ENCODE assay signal across 20 cellular contexts in the genomic region with DNA sequence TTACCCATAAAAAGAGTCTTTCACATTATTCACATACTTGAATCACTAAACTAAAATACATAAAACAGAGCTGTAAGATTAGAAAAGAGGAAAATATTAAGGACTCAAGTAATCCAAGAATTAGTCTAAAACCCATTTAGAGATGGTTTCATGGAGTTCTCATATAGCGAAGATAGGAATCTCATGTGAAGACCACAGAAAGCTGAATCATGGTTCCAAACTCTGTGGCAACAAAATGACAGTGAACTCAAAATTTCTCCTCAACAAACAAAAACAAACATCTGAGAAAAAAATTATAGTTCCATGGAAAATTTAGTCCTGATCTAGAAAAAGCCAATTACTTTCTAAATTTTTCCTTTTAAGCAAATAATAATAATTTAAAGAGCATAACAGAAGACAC. TPM values are rescaled to one million over a fixed set of nuclear protein-coding genes. Genes with fewer than 3 reads are reported as not detected.
DNase-seq lines count a peak whose midpoint lies in the region; ATAC-seq and TF ChIP-seq lines count a peak whose summit lies in the region.
"Had no signal": no experiment of that assay in that cellular context is flagged by ENCODE, and none has a peak within 500 bp of the region (broad histone marks: within the 10 kb centered on the region; RNA-seq: fewer than 3 reads in every experiment).

No MANE protein-coding gene starts in this region.

- H3K9me3 Mint-ChIP-seq in activated naive CD4-positive, alpha-beta T cell treated with anti-CD3 and anti-CD28 coated beads, Interleukin-2, amount 50 U/mL, for 24 hours: no peaks in the 10 kb centered on the region
- H3K9me3 Mint-ChIP-seq: immature natural killer cell had no signal

- no peaks in the 10 kb centered on the region for H3K27me3 ChIP-seq in smooth muscle cell (ENCODE audit: low read depth)
- H3K27me3 ChIP-seq in esophagus squamous epithelium: no peaks in the 10 kb centered on the region
- H3K27me3 ChIP-seq: BLaER1, heart right ventricle, MG63, uterus had no signal

- no peak overlapping the region for H3K4me3 Mint-ChIP-seq in activated naive CD4-positive, alpha-beta T cell treated with anti-CD3 and anti-CD28 coated beads, Interleukin-2, amount 50 U/mL, for 24 hours
- H3K4me3 Mint-ChIP-seq in T-helper 17 cell: no peak overlapping the region
- H3K4me3 Mint-ChIP-seq: immature natural killer cell had no signal

- TF ChIP-seq CTCF in fibroblast of mammary gland (conservative IDR thresholded peaks at IDR 0.05; ENCODE audit: control insufficient read depth, insufficient read depth, low read depth, low read length): no peak
- no peak for TF ChIP-seq CTCF in smooth muscle cell (IDR thresholded peaks at IDR 0.05; ENCODE audit: borderline replicate concordance, insufficient read depth, poor library complexity, severe bottlenecking)
- TF ChIP-seq CTCF in esophagus squamous epithelium (IDR thresholded peaks at IDR 0.05): no peak

- H3K4me1 ChIP-seq in smooth muscle cell (ENCODE audit: low read depth) (peaks cover 4% of the 10 kb centered on the region), esophagus squamous epithelium (peaks cover 0 to 13% (median 0%) of the 10 kb centered on the region in 3 donors)
- H3K4me1 ChIP-seq: A549, BLaER1, uterus had no signal

- H2AFZ ChIP-seq in smooth muscle cell (ENCODE audit: low read depth): no peak overlapping the region

- no peak for DNase-seq in activated naive CD4-positive, alpha-beta T cell treated with Interleukin-2 at 50 U/mL for 16 hours
- DNase-seq in T-helper 17 cell: no peak
- DNase-seq in fibroblast of mammary gland (ENCODE audit: low read depth): peak; percentile 5
- no peak for DNase-seq in smooth muscle cell (lab: John Stamatoyannopoulos, UW; ENCODE audit: unreplicated experiment)
- DNase-seq in esophagus squamous epithelium (lab: John Stamatoyannopoulos, UW): no peak
- DNase-seq in KG1 (lab: John Stamatoyannopoulos, UW): no peak
- DNase-seq: activated CD4-positive, alpha-beta T cell treated with anti-CD3 and anti-CD28 coated beads for 48 hours; heart right ventricle; immature natural killer cell; MG63; NCI-H1436; NCI-H524 treated with DMSO at 0.1 percent for 48 hours; occipital lobe; stimulated activated CD8-positive, alpha-beta memory T cell treated with anti-CD3 and anti-CD28 coated beads, Interleukin-4, amount 100 ng/mL, for 48 hours; substantia nigra; uterus had no signal

- peaks cover 58% of the 10 kb centered on the region for H4K20me1 ChIP-seq in smooth muscle cell (ENCODE audit: low read depth)

- peaks cover 76% of the 10 kb centered on the region for H3K79me2 ChIP-seq in smooth muscle cell (ENCODE audit: low read depth)

- peak overlapping the region; percentile 59 for H3K27ac Mint-ChIP-seq in activated naive CD4-positive, alpha-beta T cell treated with anti-CD3 and anti-CD28 coated beads, Interleukin-2, amount 50 U/mL, for 24 hours
- peak overlapping the region; percentile 54 for H3K27ac Mint-ChIP-seq in T-helper 17 cell

- peaks cover 13% of the 10 kb centered on the region for H3K4me1 Mint-ChIP-seq in activated naive CD4-positive, alpha-beta T cell treated with anti-CD3 and anti-CD28 coated beads, Interleukin-2, amount 50 U/mL, for 24 hours
- H3K4me1 Mint-ChIP-seq in T-helper 17 cell: peaks cover 8% of the 10 kb centered on the region

- intact Hi-C loops in esophagus squamous epithelium (cut with DNase I): no loop called here

- no peaks in the 10 kb centered on the region for H3K27me3 Mint-ChIP-seq in activated naive CD4-positive, alpha-beta T cell treated with anti-CD3 and anti-CD28 coated beads, Interleukin-2, amount 50 U/mL, for 24 hours
- no peaks in the 10 kb centered on the region for H3K27me3 Mint-ChIP-seq in T-helper 17 cell

- peak overlapping the region; percentile 21 for H3K27ac ChIP-seq in smooth muscle cell (ENCODE audit: low read depth)
- no peak overlapping the region for H3K27ac ChIP-seq in esophagus squamous epithelium
- H3K27ac ChIP-seq: A549, BLaER1, heart right ventricle, uterus had no signal

- no peak for ATAC-seq in T-helper 17 cell
- no peak for ATAC-seq in HG02973 (IDR thresholded peaks at IDR 0.05; ENCODE audit: unreplicated experiment)
- ATAC-seq: A549, heart right ventricle had no signal

- H3F3A ChIP-seq in smooth muscle cell (ENCODE audit: low read depth): no peaks in the 10 kb centered on the region

- H3K9me3 ChIP-seq in T-helper 17 cell (ENCODE audit: control insufficient read depth, low read length, poor library complexity, severe bottlenecking): no peaks in the 10 kb centered on the region
- no peaks in the 10 kb centered on the region for H3K9me3 ChIP-seq in smooth muscle cell (replicated peaks; ENCODE audit: low read depth)
- H3K9me3 ChIP-seq in esophagus squamous epithelium: no peaks in the 10 kb centered on the region
- H3K9me3 ChIP-seq: A549, BLaER1, heart right ventricle, MG63, uterus had no signal

- peaks cover 11% of the 10 kb centered on the region for H3K36me3 Mint-ChIP-seq in activated naive CD4-positive, alpha-beta T cell treated with anti-CD3 and anti-CD28 coated beads, Interleukin-2, amount 50 U/mL, for 24 hours
- peaks cover 2% of the 10 kb centered on the region for H3K36me3 Mint-ChIP-seq in T-helper 17 cell (ENCODE audit: low read depth)

- TF ChIP-seq POLR2A in esophagus squamous epithelium (IDR thresholded peaks at IDR 0.05): no peak

- H3K4me3 ChIP-seq in fibroblast of mammary gland (ENCODE audit: control insufficient read depth, low read depth, low read length) (no peak overlapping the region), smooth muscle cell (no peak overlapping the region), esophagus squamous epithelium (no peak overlapping the region)
- H3K4me3 ChIP-seq: A549, BLaER1, heart right ventricle, MG63, uterus had no signal

- no peak overlapping the region for H3K4me2 ChIP-seq in smooth muscle cell
- H3K4me2 ChIP-seq: A549, BLaER1 had no signal

- 88% methylated on average over 1 of the region's 1 CpG for WGBS in smooth muscle cell (ENCODE audit: low lambda C conversion rate)
- 90 to 97% methylated on average over 1 of the region's 1 CpG for WGBS in esophagus squamous epithelium, 2 donors

- H3K36me3 ChIP-seq in smooth muscle cell (ENCODE audit: low read depth) (peaks cover 35% of the 10 kb centered on the region), esophagus squamous epithelium (peaks cover 12 to 97% (median 34%) of the 10 kb centered on the region in 3 donors)

- H3K9ac ChIP-seq in smooth muscle cell (ENCODE audit: low read depth): no peak overlapping the region
- H3K9ac ChIP-seq: BLaER1 had no signal

RNA-seq across cellular contexts. Expression of a gene that starts 34.6 kb away (rescaled TPM):
- 10 to 100 TPM; 51.2 to 52.6 TPM for total RNA-seq in T-helper 17 cell
- total RNA-seq in smooth muscle cell: 43.9 and 48.8 TPM in 2 replicates
- 20.1 and 23.9 TPM in 2 replicates for polyA plus RNA-seq in smooth muscle cell
- 10 to 100 TPM; 18.8 to 40.4 (median 27.4) TPM for total RNA-seq in esophagus squamous epithelium

RNA-seq across cellular contexts. Expression of a gene that starts 53.9 kb away (rescaled TPM):
- total RNA-seq in T-helper 17 cell (not detected), smooth muscle cell (0.58 and 1.3 TPM in 2 replicates), esophagus squamous epithelium (1 to 10 TPM in 1 of 4 donors, under 1 TPM in 2, not detected in 1; 0.09 to 1.3 (median 0.61) TPM)
- 1.6 and 3.3 TPM in 2 replicates for polyA plus RNA-seq in smooth muscle cell
